Comparison of ENCODE assay signal across 1 cellular context in the genomic region with DNA sequence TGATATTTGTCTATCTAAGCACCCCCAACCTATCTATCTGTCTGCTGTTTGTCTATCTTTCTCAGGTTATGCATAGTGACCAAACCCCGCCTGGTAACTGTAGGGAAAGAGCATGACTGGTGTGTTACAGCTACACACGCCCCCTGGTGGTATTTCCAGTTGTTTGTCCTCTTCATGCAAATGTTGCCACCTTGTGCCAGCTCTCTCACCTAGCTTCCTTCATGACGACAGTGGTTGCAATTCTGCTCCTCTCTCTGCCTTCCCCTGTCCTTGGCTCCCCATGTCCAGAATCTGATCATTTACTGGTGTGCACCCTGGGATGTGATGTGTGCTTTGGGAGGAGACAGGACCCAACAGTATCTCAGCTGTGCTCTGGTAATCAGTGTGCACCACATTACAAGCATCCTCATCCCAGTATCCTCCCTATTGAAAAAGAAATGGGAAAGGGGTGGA.
TF ChIP-seq lines count a peak whose summit lies in the region.

No MANE protein-coding gene starts in this region.

TF ChIP-seq in SK-N-SH, 30 proteins besides CTCF, POLR2A, EP300 and RAD21 (continued from another document):
- TF ChIP-seq, protein P1, sequence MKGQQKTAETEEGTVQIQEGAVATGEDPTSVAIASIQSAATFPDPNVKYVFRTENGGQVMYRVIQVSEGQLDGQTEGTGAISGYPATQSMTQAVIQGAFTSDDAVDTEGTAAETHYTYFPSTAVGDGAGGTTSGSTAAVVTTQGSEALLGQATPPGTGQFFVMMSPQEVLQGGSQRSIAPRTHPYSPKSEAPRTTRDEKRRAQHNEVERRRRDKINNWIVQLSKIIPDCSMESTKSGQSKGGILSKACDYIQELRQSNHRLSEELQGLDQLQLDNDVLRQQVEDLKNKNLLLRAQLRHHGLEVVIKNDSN (IDR thresholded peaks at IDR 0.05; ENCODE audit: borderline replicate concordance, low read depth), result no peak
- TF ChIP-seq CHD2 (IDR thresholded peaks at IDR 0.05; ENCODE audit: low read length, partially characterized antibody) (peak; percentile 11), TCF12 (IDR thresholded peaks at IDR 0.05) (no peak)
- TF ChIP-seq, protein P2, sequence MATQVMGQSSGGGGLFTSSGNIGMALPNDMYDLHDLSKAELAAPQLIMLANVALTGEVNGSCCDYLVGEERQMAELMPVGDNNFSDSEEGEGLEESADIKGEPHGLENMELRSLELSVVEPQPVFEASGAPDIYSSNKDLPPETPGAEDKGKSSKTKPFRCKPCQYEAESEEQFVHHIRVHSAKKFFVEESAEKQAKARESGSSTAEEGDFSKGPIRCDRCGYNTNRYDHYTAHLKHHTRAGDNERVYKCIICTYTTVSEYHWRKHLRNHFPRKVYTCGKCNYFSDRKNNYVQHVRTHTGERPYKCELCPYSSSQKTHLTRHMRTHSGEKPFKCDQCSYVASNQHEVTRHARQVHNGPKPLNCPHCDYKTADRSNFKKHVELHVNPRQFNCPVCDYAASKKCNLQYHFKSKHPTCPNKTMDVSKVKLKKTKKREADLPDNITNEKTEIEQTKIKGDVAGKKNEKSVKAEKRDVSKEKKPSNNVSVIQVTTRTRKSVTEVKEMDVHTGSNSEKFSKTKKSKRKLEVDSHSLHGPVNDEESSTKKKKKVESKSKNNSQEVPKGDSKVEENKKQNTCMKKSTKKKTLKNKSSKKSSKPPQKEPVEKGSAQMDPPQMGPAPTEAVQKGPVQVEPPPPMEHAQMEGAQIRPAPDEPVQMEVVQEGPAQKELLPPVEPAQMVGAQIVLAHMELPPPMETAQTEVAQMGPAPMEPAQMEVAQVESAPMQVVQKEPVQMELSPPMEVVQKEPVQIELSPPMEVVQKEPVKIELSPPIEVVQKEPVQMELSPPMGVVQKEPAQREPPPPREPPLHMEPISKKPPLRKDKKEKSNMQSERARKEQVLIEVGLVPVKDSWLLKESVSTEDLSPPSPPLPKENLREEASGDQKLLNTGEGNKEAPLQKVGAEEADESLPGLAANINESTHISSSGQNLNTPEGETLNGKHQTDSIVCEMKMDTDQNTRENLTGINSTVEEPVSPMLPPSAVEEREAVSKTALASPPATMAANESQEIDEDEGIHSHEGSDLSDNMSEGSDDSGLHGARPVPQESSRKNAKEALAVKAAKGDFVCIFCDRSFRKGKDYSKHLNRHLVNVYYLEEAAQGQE (IDR thresholded peaks at IDR 0.05; ENCODE audit: low read depth, low read length), result no peak
